ENCODE assay signal across 8 cellular contexts in genomic region chr12:56645717-56646446, GRCh38. TPM values are rescaled to one million over a fixed set of nuclear protein-coding genes. Genes with fewer than 3 reads are reported as not detected.
DNase-seq lines count a peak whose midpoint lies in the region; ATAC-seq and TF ChIP-seq lines count a peak whose summit lies in the region.

ATP5F1B (minus strand) TSS chr12:56645984; CDS start chr12:56645963, 21 bp downstream.

- TF ChIP-seq CTCF in VCaP (conservative IDR thresholded peaks at IDR 0.05) (no peak), breast epithelium (IDR thresholded peaks at IDR 0.05) (peak in 1 of 3 donors; percentile 19)

- TF ChIP-seq POLR2A in breast epithelium (IDR thresholded peaks at IDR 0.05), result peak; percentile 92

- peak within 1 kb of the TSS; percentile 98 to 100 (median 99) for H3K9ac ChIP-seq in skeletal muscle tissue (ENCODE audit: low read depth in 1 of 3, low read length in 3 of 3)

- DNase-seq in NCI-H2196 treated with DMSO at 0.1 percent for 48 hours (lab: John Stamatoyannopoulos, UW; ENCODE audit: unreplicated experiment) (peak; percentile 99), breast epithelium (ENCODE audit: low spot score in 2 of 2) (peak; percentile 89 to 98)

- H2AFZ ChIP-seq in ACC112 (ENCODE audit: low read length, unreplicated experiment), result peak within 1 kb of the TSS; percentile 98

- peaks cover 40% of the 10 kb centered on the region for H3K79me2 ChIP-seq in ACC112 (ENCODE audit: control insufficient read depth, insufficient read depth, low read length, unreplicated experiment)

- H3K36me3 ChIP-seq in ACC112 (ENCODE audit: insufficient read depth, low read length) (peaks cover 21% of the 10 kb centered on the region), breast epithelium (peaks cover 10% of the 10 kb centered on the region), skeletal muscle tissue (ENCODE audit: control insufficient read depth in 3 of 3, insufficient read depth in 3 of 3, low read length in 3 of 3) (peaks cover 31 to 40% (median 32%) of the 10 kb centered on the region in 3 donors)

- H3K27me3 ChIP-seq in ACC112 (ENCODE audit: insufficient read depth, low read length), result no peaks in the 10 kb centered on the region
- no peaks in the 10 kb centered on the region for H3K27me3 ChIP-seq in breast epithelium
- no peaks in the 10 kb centered on the region for H3K27me3 ChIP-seq in skeletal muscle tissue (ENCODE audit: control insufficient read depth in 3 of 3, insufficient read depth in 3 of 3, low read length in 3 of 3)

- H3K4me1 ChIP-seq in ACC112 (ENCODE audit: control insufficient read depth, insufficient read depth, low read length, unreplicated experiment) (peaks cover 10% of the 10 kb centered on the region), breast epithelium (peaks cover 0 to 3% of the 10 kb centered on the region in 2 donors), skeletal muscle tissue (ENCODE audit: control insufficient read depth in 3 of 3, insufficient read depth in 3 of 3, low read length in 3 of 3) (peaks cover 21 to 31% (median 29%) of the 10 kb centered on the region in 3 donors)

- ATAC-seq in GM18870 (IDR thresholded peaks at IDR 0.05; ENCODE audit: unreplicated experiment) (peak; percentile 100), HG03135 (IDR thresholded peaks at IDR 0.05; ENCODE audit: unreplicated experiment) (peak; percentile 99)

- H3K9me3 ChIP-seq in breast epithelium (no peaks in the 10 kb centered on the region), iPS-18c (ENCODE audit: control insufficient read depth, insufficient read depth, low read length) (no peaks in the 10 kb centered on the region), skeletal muscle tissue (ENCODE audit: control insufficient read depth in 3 of 3, low read length in 3 of 3) (no peaks in the 10 kb centered on the region)

- H3K4me3 ChIP-seq in ACC112 (ENCODE audit: low read depth, low read length), result peak within 1 kb of the TSS; percentile 98
- H3K4me3 ChIP-seq in breast epithelium, result peak within 1 kb of the TSS; percentile 90 to 97 (median 91)
- peak within 1 kb of the TSS; percentile 100 for H3K4me3 ChIP-seq in iPS-18c (ENCODE audit: insufficient read depth, low read depth, low read length)
- H3K4me3 ChIP-seq in skeletal muscle tissue (ENCODE audit: low read length in 3 of 3), result peak within 1 kb of the TSS; percentile 95 to 100 (median 99)

- intact Hi-C loops in breast epithelium (cut with DNase I; ENCODE audit: low total_unique reads), result no loop called here

- H3K27ac ChIP-seq in ACC112 (ENCODE audit: low read depth, low read length) (peak within 1 kb of the TSS; percentile 75), VCaP (peak within 1 kb of the TSS; percentile 97), breast epithelium (peak within 1 kb of the TSS; percentile 92 to 94), skeletal muscle tissue (ENCODE audit: low read depth, low read length) (peak within 1 kb of the TSS; percentile 97)

RNA-seq across cellular contexts. Expression of gene ATP5F1B, which starts in this region (rescaled TPM):
- total RNA-seq in breast epithelium (100 to 1,000 TPM; 310 to 369 (median 328) TPM), skeletal muscle tissue (580 TPM)

Comparison
In these comparisons a context has a peak if more than half of its experiments do, and no peak if none do; other contexts are left out.
1. Peak in every context shown above with its lines: DNase-seq, ATAC-seq, H3K4me3 ChIP-seq and H3K27ac ChIP-seq.